9 cellular contexts compared by ENCODE assay signal in the genomic region with DNA sequence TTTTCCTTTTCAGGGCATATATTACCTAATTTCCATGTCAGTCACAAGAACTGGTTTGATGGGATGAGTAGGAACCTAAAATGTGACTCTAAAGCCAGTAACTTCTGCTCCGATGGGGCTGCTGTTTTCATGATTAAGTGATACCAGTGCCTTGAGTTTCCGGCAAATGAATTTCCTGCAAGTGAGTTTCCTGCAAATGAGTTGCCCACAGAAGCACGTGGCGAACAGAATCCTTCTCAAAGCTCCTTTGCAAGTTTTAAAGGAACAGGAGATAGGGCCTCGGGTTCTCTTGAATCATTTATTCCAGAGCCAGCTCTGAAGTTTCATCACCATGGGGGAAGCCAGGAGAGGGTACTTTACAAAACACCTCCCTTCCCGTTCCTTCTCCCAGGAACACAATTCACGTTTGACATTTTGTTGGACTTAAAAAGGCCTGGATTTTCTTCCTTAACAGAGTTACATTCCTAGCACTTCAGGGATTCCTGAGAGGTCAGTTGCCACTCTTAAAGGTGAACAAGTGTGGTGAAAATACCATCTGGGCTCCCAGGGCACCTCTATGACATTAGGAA. TPM values are rescaled to one million over a fixed set of nuclear protein-coding genes. Genes with fewer than 3 reads are reported as not detected.
A peak's percentile ranks its signal among the peaks of the same experiment; 100 is the strongest.
DNase-seq lines count a peak whose midpoint lies in the region; ATAC-seq and TF ChIP-seq lines count a peak whose summit lies in the region.
"Had no signal": no experiment of that assay in that cellular context is flagged by ENCODE, and none has a peak within 500 bp of the region (broad histone marks: within the 10 kb centered on the region; RNA-seq: fewer than 3 reads in every experiment).

No MANE protein-coding gene starts in this region.

- no peaks in the 10 kb centered on the region for H3K36me3 Mint-ChIP-seq in natural killer cell
- H3K36me3 Mint-ChIP-seq: stimulated activated memory B cell treated with anti-CD40 and anti-IgM and Interleukin-4, amounts not matched to agents 10 μg/mL and 1 μg/mL and 100 μg/mL, for 72 hours had no signal

- H3K4me3 ChIP-seq in BLaER1 treated with 17β-estradiol and CSF1 and Interleukin-3, amounts not matched to agents 10 nM and 100 nM = peak overlapping the region in 4 of 10 experiments; percentile 2 to 32 (median 23); a peak in 3 of 20 replicates
- H3K4me3 ChIP-seq in PC-3 (ENCODE audit: low read length) = no peak overlapping the region
- no peak overlapping the region for H3K4me3 ChIP-seq in colonic mucosa
- no peak overlapping the region for H3K4me3 ChIP-seq in ovary

- no peaks in the 10 kb centered on the region for H3K9me3 ChIP-seq in BLaER1 treated with 17β-estradiol and CSF1 and Interleukin-3, amounts not matched to agents 10 nM and 100 nM (replicated peaks in 1 of 11)
- H3K9me3 ChIP-seq in PC-3 (ENCODE audit: low read length) = no peaks in the 10 kb centered on the region
- no peaks in the 10 kb centered on the region for H3K9me3 ChIP-seq in colonic mucosa
- no peaks in the 10 kb centered on the region for H3K9me3 ChIP-seq in ovary

- no peaks in the 10 kb centered on the region for H3F3A ChIP-seq in PC-3 (ENCODE audit: low read length, unreplicated experiment)

- intact Hi-C loops in PC-3 (cut with micrococcal nuclease) = no loop called here
- intact Hi-C loops in colonic mucosa (cut with DNase I) = no loop called here
- intact Hi-C loops in natural killer cell (cut with micrococcal nuclease) = no loop called here
- intact Hi-C loops in ovary (cut with DNase I) = no loop called here

- 25 to 29% (median 26%) methylated on average over 7 of the region's 7 CpGs for WGBS in ovary, 3 donors

- H3K4me2 ChIP-seq in BLaER1 treated with 17β-estradiol and CSF1 and Interleukin-3, amounts not matched to agents 10 nM and 100 nM = peak overlapping the region; percentile 57 to 96 (median 77)
- peak overlapping the region; percentile 16 for H3K4me2 ChIP-seq in PC-3 (ENCODE audit: low read length)

- H3K4me1 ChIP-seq in BLaER1 treated with 17β-estradiol and CSF1 and Interleukin-3, amounts not matched to agents 10 nM and 100 nM = peaks cover 44 to 80% (median 50%) of the 10 kb centered on the region in 10 experiments
- peaks cover 29% of the 10 kb centered on the region for H3K4me1 ChIP-seq in PC-3 (ENCODE audit: insufficient read depth, low read length)
- H3K4me1 ChIP-seq in colonic mucosa = no peaks in the 10 kb centered on the region
- peaks cover 11% of the 10 kb centered on the region for H3K4me1 ChIP-seq in ovary (ENCODE audit: insufficient read depth)

- H3K4me1 Mint-ChIP-seq in natural killer cell = peaks cover 32 to 43% of the 10 kb centered on the region in 2 donors

- POLR2A ChIA-PET in PC-3 (lab: Charles Lee; ENCODE audit: unreplicated experiment) = interaction anchor here (0.6 kb wide), 2 partner anchors 9 to 113 kb away, joined by 5 to 9 read pairs; no protein-coding TSS in a partner anchor

- DNase-seq in PC-3 (peak; percentile 43), colonic mucosa (no peak), natural killer cell (no peak), GOT3 (lab: John Stamatoyannopoulos, UW) (no peak), ovary (no peak), NCI-H1105 treated with DMSO at 0.1 percent for 48 hours (lab: John Stamatoyannopoulos, UW) (no peak)

- peak overlapping the region; percentile 51 to 99 (median 76); a peak in 21 of 22 replicates for H3K27ac ChIP-seq in BLaER1 treated with 17β-estradiol and CSF1 and Interleukin-3, amounts not matched to agents 10 nM and 100 nM
- H3K27ac ChIP-seq in PC-3 (ENCODE audit: low read length) (no peak overlapping the region), colonic mucosa (peak overlapping the region; percentile 2), ovary (no peak overlapping the region)

- H3K27me3 Mint-ChIP-seq in natural killer cell (ENCODE audit: low read depth in 2 of 2) = no peaks in the 10 kb centered on the region
- H3K27me3 Mint-ChIP-seq: stimulated activated memory B cell treated with anti-CD40 and anti-IgM and Interleukin-4, amounts not matched to agents 10 μg/mL and 1 μg/mL and 100 μg/mL, for 72 hours had no signal

- TF ChIP-seq EP300 in ovary (IDR thresholded peaks at IDR 0.05) = no peak

- peaks cover 26% of the 10 kb centered on the region for H3K79me2 ChIP-seq in PC-3 (ENCODE audit: low read length)

- peaks cover 0 to 10% (median 7%) of the 10 kb centered on the region in 11 experiments; a peak in 8 of 22 replicates for H3K36me3 ChIP-seq in BLaER1 treated with 17β-estradiol and CSF1 and Interleukin-3, amounts not matched to agents 10 nM and 100 nM
- no peaks in the 10 kb centered on the region for H3K36me3 ChIP-seq in PC-3 (ENCODE audit: low read depth, low read length)
- H3K36me3 ChIP-seq in colonic mucosa = no peaks in the 10 kb centered on the region
- no peaks in the 10 kb centered on the region for H3K36me3 ChIP-seq in ovary

- peak overlapping the region; percentile 46 to 74 for H3K27ac Mint-ChIP-seq in natural killer cell
- H3K27ac Mint-ChIP-seq: stimulated activated memory B cell treated with anti-CD40 and anti-IgM and Interleukin-4, amounts not matched to agents 10 μg/mL and 1 μg/mL and 100 μg/mL, for 72 hours had no signal

- H3K27me3 ChIP-seq in BLaER1 treated with 17β-estradiol and CSF1 and Interleukin-3, amounts not matched to agents 10 nM and 100 nM = no peaks in the 10 kb centered on the region
- H3K27me3 ChIP-seq in PC-3 (ENCODE audit: low read length) (no peaks in the 10 kb centered on the region), colonic mucosa (no peaks in the 10 kb centered on the region), ovary (no peaks in the 10 kb centered on the region)

- BruUV-seq in PC-3 (replicated peaks; lab: Mats Ljungman, UMichigan) = no TSS peak

- TF ChIP-seq CTCF in PC-3 (conservative IDR thresholded peaks at IDR 0.05; ENCODE audit: low read depth, low read length) = no peak
- no peak for TF ChIP-seq CTCF in colonic mucosa (IDR thresholded peaks at IDR 0.05)
- TF ChIP-seq CTCF in natural killer cell (IDR thresholded peaks at IDR 0.05) = no peak
- TF ChIP-seq CTCF in ovary (IDR thresholded peaks at IDR 0.05) = no peak

- H3K9ac ChIP-seq in BLaER1 treated with 17β-estradiol and CSF1 and Interleukin-3, amounts not matched to agents 10 nM and 100 nM = peak overlapping the region; percentile 11 to 82 (median 47); a peak in 21 of 22 replicates
- H3K9ac ChIP-seq in PC-3 (ENCODE audit: low read length) = no peak overlapping the region
- H3K9ac ChIP-seq in colonic mucosa (ENCODE audit: low read depth in 2 of 2, low read length in 2 of 2) = no peak overlapping the region

- TF ChIP-seq POLR2A in ovary (IDR thresholded peaks at IDR 0.05) = no peak

- H4K20me1 ChIP-seq in BLaER1 treated with 17β-estradiol and CSF1 and Interleukin-3, amounts not matched to agents 10 nM and 100 nM = peaks cover 21 to 26% (median 25%) of the 10 kb centered on the region in 11 experiments
- peaks cover 18% of the 10 kb centered on the region for H4K20me1 ChIP-seq in PC-3 (ENCODE audit: low read length)

- no peaks in the 10 kb centered on the region for H3K9me3 Mint-ChIP-seq in natural killer cell
- H3K9me3 Mint-ChIP-seq: stimulated activated memory B cell treated with anti-CD40 and anti-IgM and Interleukin-4, amounts not matched to agents 10 μg/mL and 1 μg/mL and 100 μg/mL, for 72 hours had no signal

- H3K9me2 ChIP-seq in PC-3 (replicated peaks; ENCODE audit: low read length) = no peaks in the 10 kb centered on the region

- no peak for ATAC-seq in PC-3
- no peak for ATAC-seq in natural killer cell
- ATAC-seq in HG03135 (IDR thresholded peaks at IDR 0.05; ENCODE audit: unreplicated experiment) = no peak
- ATAC-seq: stimulated activated memory B cell treated with anti-CD40 and anti-IgM and Interleukin-4, amounts not matched to agents 10 μg/mL and 1 μg/mL and 100 μg/mL, for 72 hours had no signal

- CTCF ChIA-PET in PC-3 (lab: Charles Lee) = no interaction called here

- peak overlapping the region; percentile 25 for H2AFZ ChIP-seq in PC-3 (ENCODE audit: low read length)

- H3K4me3 Mint-ChIP-seq in natural killer cell = peak overlapping the region; percentile 35
- H3K4me3 Mint-ChIP-seq: stimulated activated memory B cell treated with anti-CD40 and anti-IgM and Interleukin-4, amounts not matched to agents 10 μg/mL and 1 μg/mL and 100 μg/mL, for 72 hours had no signal

RNA-seq across cellular contexts. Expression of a gene that starts 2.2 kb away (rescaled TPM):
- total RNA-seq in PC-3 (2014; rRNA removed) (9.0 and 16.0 TPM in 2 replicates), colonic mucosa (10 to 100 TPM; 25.7 to 34.9 TPM), natural killer cell (10 to 100 TPM; 44.0 to 52.7 (median 48.0) TPM), ovary (10 to 100 TPM; 13.5 to 25.5 (median 22.5) TPM)
- 10 to 100 TPM in 1 of 2 donors, 1 to 10 TPM in 1; 10.0 to 19.2 TPM for polyA plus RNA-seq in ovary

RNA-seq across cellular contexts. Expression of a gene that starts 28.6 kb away (rescaled TPM):
- 40.0 and 40.6 TPM in 2 replicates for total RNA-seq in PC-3 (2014; rRNA removed)
- total RNA-seq in colonic mucosa = 10 to 100 TPM in 1 of 2 donors, 1 to 10 TPM in 1; 9.2 to 10.2 TPM
- 1 to 10 TPM; 4.3 to 6.6 (median 5.2) TPM for total RNA-seq in natural killer cell
- total RNA-seq in ovary = 100 to 1,000 TPM in 1 of 7 donors, 10 to 100 TPM in 6; 43.3 to 122 (median 47.9) TPM
- polyA plus RNA-seq in ovary = 10 to 100 TPM; 32.7 to 96.1 TPM

Comparison
In these comparisons a context has a peak if more than half of its experiments do, and no peak if none do; other contexts are left out.
1. H3K27ac ChIP-seq: peak in BLaER1 treated with 17β-estradiol and CSF1 and Interleukin-3, amounts not matched to agents 10 nM and 100 nM (11 of 11) and colonic mucosa (single experiment); none in PC-3 (single experiment) and ovary (0 of 2).
2. H3K9ac ChIP-seq: peak in BLaER1 treated with 17β-estradiol and CSF1 and Interleukin-3, amounts not matched to agents 10 nM and 100 nM (11 of 11); none in PC-3 (single experiment) and colonic mucosa (0 of 2).